ENCODE assay signal across 12 cellular contexts in genomic region chr1:24009406-24009805, GRCh38. TPM values are rescaled to one million over a fixed set of nuclear protein-coding genes. Genes with fewer than 3 reads are reported as not detected.
DNase-seq lines count a peak whose midpoint lies in the region; ATAC-seq, FAIRE-seq and TF ChIP-seq lines count a peak whose summit lies in the region.
"Had no signal": no experiment of that assay in that cellular context is flagged by ENCODE, and none has a peak within 500 bp of the region (broad histone marks: within the 10 kb centered on the region; RNA-seq: fewer than 3 reads in every experiment).

No MANE protein-coding gene starts in this region.

- H3K9me3 ChIP-seq in body of pancreas = no peaks in the 10 kb centered on the region
- H3K9me3 ChIP-seq: Peyer's patch had no signal

- in situ Hi-C loops in G401 (cut with HindIII; ENCODE audit: low sequenced_read_pairs) = no loop called here

- TF ChIP-seq CTCF in body of pancreas (IDR thresholded peaks at IDR 0.05) = no peak

- DNase-seq in A172 (ENCODE audit: low spot score) (peak; percentile 78), HTR-8/SVneo (ENCODE audit: insufficient read length, low spot score) (peak; percentile 77), body of pancreas (no peak), kidney tubule cell (ENCODE audit: low spot score) (peak; percentile 81), DMS114 treated with DMSO at 0.1 percent for 48 hours (lab: John Stamatoyannopoulos, UW; ENCODE audit: unreplicated experiment) (no peak), G401 (ENCODE audit: low spot score) (no peak)
- DNase-seq: activated T-cell treated with anti-CD3 and anti-CD28 coated beads, Interleukin-2, amount 50 U/mL, for 4 hours had no signal

- no peaks in the 10 kb centered on the region for H3K27me3 ChIP-seq in body of pancreas
- H3K27me3 ChIP-seq: Peyer's patch had no signal

- WGBS in body of pancreas, 2 donors = 74 to 75% methylated on average over 1 of the region's 1 CpG

- intact Hi-C loops in body of pancreas (cut with DNase I) = no loop called here

- peak overlapping the region in 3 of 4 donors; percentile 46 to 70 (median 54) for H3K27ac ChIP-seq in body of pancreas
- H3K27ac ChIP-seq: 22Rv1 had no signal

- no peaks in the 10 kb centered on the region for H3K36me3 ChIP-seq in body of pancreas (replicated peaks in 1 of 2; ENCODE audit: insufficient read depth in 1 of 2, low read depth in 2 of 2)
- H3K36me3 ChIP-seq: Peyer's patch had no signal

- no peak overlapping the region for H3K4me3 ChIP-seq in body of pancreas
- H3K4me3 ChIP-seq: Peyer's patch had no signal

- FAIRE-seq in HTR-8/SVneo (lab: Jason Lieb, UNC) = no peak
- FAIRE-seq: G401.6 had no signal

- H3K4me1 ChIP-seq in body of pancreas = peaks cover 17% of the 10 kb centered on the region

- no peak for TF ChIP-seq POLR2A in body of pancreas (IDR thresholded peaks at IDR 0.05)

- ATAC-seq in body of pancreas = peak; percentile 69
- ATAC-seq in HG03095 (IDR thresholded peaks at IDR 0.05; ENCODE audit: unreplicated experiment) = no peak
- no peak for ATAC-seq in GM18907 (IDR thresholded peaks at IDR 0.05; ENCODE audit: unreplicated experiment)
- ATAC-seq: activated T-cell treated with anti-CD3 and anti-CD28 coated beads, Interleukin-2, amount 50 U/mL, for 4 hours had no signal

RNA-seq across cellular contexts. Expression of gene SRSF10, which starts 29.3 kb away (rescaled TPM):
- total RNA-seq in A172 (2014; rRNA removed; shearing (Covaris generic)) = 96.5 and 106 TPM in 2 replicates
- 10 to 100 TPM; 61.5 to 89.7 TPM for total RNA-seq in body of pancreas
- total RNA-seq in G401 (2014; rRNA removed; shearing (Covaris generic)) = 49.6 and 63.2 TPM in 2 replicates

RNA-seq across cellular contexts. Expression of gene PNRC2, which starts 49.8 kb away (rescaled TPM):
- 58.5 and 60.3 TPM in 2 replicates for total RNA-seq in A172 (2014; rRNA removed; shearing (Covaris generic))
- 10 to 100 TPM; 54.4 to 64.6 TPM for total RNA-seq in body of pancreas
- total RNA-seq in G401 (2014; rRNA removed; shearing (Covaris generic)) = 115 and 174 TPM in 2 replicates

Comparison
In these comparisons a context has a peak if more than half of its experiments do, and no peak if none do; other contexts are left out.
1. DNase-seq: peak in A172 (single experiment), HTR-8/SVneo (single experiment) and kidney tubule cell (single experiment); none in body of pancreas (0 of 4), DMS114 treated with DMSO at 0.1 percent for 48 hours (single experiment) and G401 (single experiment).